10 cellular contexts compared by ENCODE assay signal in the genomic region with DNA sequence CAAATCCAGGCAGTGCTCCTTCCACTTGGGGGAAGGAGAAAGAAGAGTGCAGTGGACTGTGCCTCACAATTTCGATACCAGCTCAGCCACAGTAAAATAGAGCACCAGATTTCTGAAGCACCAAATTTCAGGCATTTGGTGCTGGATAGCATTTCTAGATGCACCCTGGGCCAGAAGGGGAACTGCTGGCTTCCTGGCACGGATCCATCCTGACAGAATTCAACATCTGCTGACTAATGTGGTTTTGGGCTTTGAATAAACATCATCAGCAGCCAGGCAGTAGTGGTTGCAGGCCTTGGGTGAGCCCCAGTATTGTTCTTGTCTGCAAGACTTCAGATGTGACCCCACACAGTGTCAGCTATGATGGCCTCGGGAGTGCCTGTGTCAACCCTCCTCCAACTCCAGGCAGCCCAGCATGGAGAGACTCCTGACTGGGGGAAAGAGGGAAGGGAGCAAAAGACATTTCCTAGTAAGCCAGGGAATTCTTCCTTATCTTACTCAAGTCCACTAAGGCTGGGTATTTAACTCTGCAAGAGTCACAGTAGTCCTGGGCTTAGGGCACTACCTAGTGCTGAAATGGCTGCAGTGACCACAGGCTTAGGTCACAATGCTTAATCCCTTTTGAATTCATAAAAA.
DNase-seq lines count a peak whose midpoint lies in the region; ATAC-seq and FAIRE-seq lines count a peak whose summit lies in the region.
"Had no signal": no experiment of that assay in that cellular context is flagged by ENCODE, and none has a peak within 500 bp of the region (broad histone marks: within the 10 kb centered on the region; RNA-seq: fewer than 3 reads in every experiment).

No MANE protein-coding gene starts in this region.

- H3K9ac ChIP-seq in adipocyte (ENCODE audit: low read length) = no peak overlapping the region

- H3K4me3 ChIP-seq in adipocyte (ENCODE audit: low read length) = no peak overlapping the region
- H3K4me3 ChIP-seq: cardiac muscle cell had no signal

- no peak for ATAC-seq in GM18511 (IDR thresholded peaks at IDR 0.05; ENCODE audit: unreplicated experiment)

- no peak for FAIRE-seq in frontal cortex (lab: Jason Lieb, UNC)

- DNase-seq in Daoy (ENCODE audit: low read depth) = peak; percentile 85
- peak; percentile 84 for DNase-seq in M059J (ENCODE audit: low read depth)
- DNase-seq in adipocyte (ENCODE audit: low read depth) = peak; percentile 50
- peak; percentile 8 for DNase-seq in left kidney (ENCODE audit: low read depth, low spot score)
- no peak for DNase-seq in frontal cortex (ENCODE audit: low spot score in 2 of 2)
- DNase-seq in retina = no peak
- no peak for DNase-seq in SHP77 (lab: John Stamatoyannopoulos, UW)
- DNase-seq: COR-L47 had no signal

- H3K27me3 ChIP-seq in adipocyte (replicated peaks; ENCODE audit: control insufficient read depth, insufficient read depth, low read length) = peaks cover 3% of the 10 kb centered on the region
- H3K27me3 ChIP-seq: cardiac muscle cell had no signal

- H3K36me3 ChIP-seq in adipocyte (ENCODE audit: control insufficient read depth, insufficient read depth, low read length, severe bottlenecking) = no peaks in the 10 kb centered on the region
- H3K36me3 ChIP-seq: cardiac muscle cell had no signal

- no peaks in the 10 kb centered on the region for H3K9me3 ChIP-seq in adipocyte (ENCODE audit: control insufficient read depth, low read length)

- no peaks in the 10 kb centered on the region for H3K4me1 ChIP-seq in adipocyte (ENCODE audit: control insufficient read depth, insufficient read depth, low read length)

Comparison
In these comparisons a context has a peak if more than half of its experiments do, and no peak if none do; other contexts are left out.
1. DNase-seq: peak in Daoy (single experiment), M059J (single experiment), adipocyte (single experiment) and left kidney (single experiment); none in frontal cortex (0 of 2), retina (single experiment) and SHP77 (0 of 2).